ENCODE assay signal across 11 cellular contexts in genomic region chr1:80520949-80521348, GRCh38.
"Had no signal": no experiment of that assay in that cellular context is flagged by ENCODE, and none has a peak within 500 bp of the region (broad histone marks: within the 10 kb centered on the region; RNA-seq: fewer than 3 reads in every experiment).

No MANE protein-coding gene starts in this region.

- H3K9ac ChIP-seq: GM23248 had no signal

- DNase-seq: GM23248, GOT3, H7, H9, HCEC 1CT, HFFc6 had no signal

- H3K9me3 ChIP-seq: HAP-1 had no signal

- H2AFZ ChIP-seq: GM23248 had no signal

- FAIRE-seq: H1, H54 had no signal

- H3K4me2 ChIP-seq: GM23338 had no signal

- ATAC-seq: GM23338, HCT116 had no signal

- H3K4me3 ChIP-seq: GM23248, GM23338, HAP-1 had no signal

- H3K27ac ChIP-seq: GM23248 had no signal

- H3K4me1 ChIP-seq: HAP-1 had no signal

- H3K36me3 ChIP-seq: HAP-1 had no signal
